In the genomic region with DNA sequence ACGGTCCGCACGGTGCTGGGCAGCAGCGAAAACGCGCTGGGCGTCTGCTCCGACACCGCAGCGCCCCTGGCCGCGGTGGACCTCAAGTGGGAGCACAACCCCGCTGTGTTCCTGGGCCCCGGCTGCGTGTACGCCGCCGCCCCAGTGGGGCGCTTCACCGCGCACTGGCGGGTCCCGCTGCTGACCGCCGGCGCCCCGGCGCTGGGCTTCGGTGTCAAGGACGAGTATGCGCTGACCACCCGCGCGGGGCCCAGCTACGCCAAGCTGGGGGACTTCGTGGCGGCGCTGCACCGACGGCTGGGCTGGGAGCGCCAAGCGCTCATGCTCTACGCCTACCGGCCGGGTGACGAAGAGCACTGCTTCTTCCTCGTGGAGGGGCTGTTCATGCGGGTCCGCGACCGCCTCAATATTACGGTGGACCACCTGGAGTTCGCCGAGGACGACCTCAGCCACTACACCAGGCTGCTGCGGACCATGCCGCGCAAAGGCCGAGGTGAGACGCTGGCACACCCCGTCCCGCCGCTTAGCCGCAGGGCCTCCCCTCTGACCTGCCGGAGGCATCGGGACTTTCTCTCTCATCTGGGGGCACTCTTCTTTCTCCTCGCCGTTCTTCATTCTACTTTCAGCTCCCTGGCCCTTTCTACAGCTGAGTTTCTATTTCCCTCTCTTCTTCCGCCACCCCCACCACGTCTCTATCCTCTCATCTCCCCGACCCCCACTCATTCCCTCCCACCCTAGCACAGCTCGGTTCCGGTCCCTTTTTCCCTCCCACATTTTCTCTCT, we compare ENCODE assay signal across 6 cellular contexts. TPM values are rescaled to one million over a fixed set of nuclear protein-coding genes. Genes with fewer than 3 reads are reported as not detected.
DNase-seq lines count a peak whose midpoint lies in the region; ATAC-seq, FAIRE-seq and TF ChIP-seq lines count a peak whose summit lies in the region.

No MANE protein-coding gene starts in this region.

- peak overlapping the region; percentile 92; the same call in 1 of the 2 replicates for H2BK15ac ChIP-seq in H1 (ENCODE audit: low read length)

- no peaks in the 10 kb centered on the region for H3K79me2 ChIP-seq in H1 (ENCODE audit: control insufficient read depth in 1 of 2, insufficient read depth in 2 of 2, low read length in 2 of 2)

- H2BK12ac ChIP-seq in H1 (ENCODE audit: low read depth, low read length): peak overlapping the region; percentile 98; the same call in 1 of the 2 replicates

- no peak overlapping the region for H4K5ac ChIP-seq in H1 (ENCODE audit: insufficient read length, low read depth, low read length)

- no peak overlapping the region for H3K27ac ChIP-seq in H1 (ENCODE audit: low read depth, low read length)

- H3K18ac ChIP-seq in H1 (ENCODE audit: extremely low read depth, low read length): peak overlapping the region; percentile 90

- WGBS in H1 (ENCODE audit: extremely low coverage in 1 of 2, insufficient coverage in 1 of 2, insufficient read length in 1 of 2, insufficient replicate concordance in 2 of 2, low coverage in 1 of 2, low lambda C conversion rate in 2 of 2, missing lambda C conversion rate in 1 of 2), 2 experiments: 1% methylated on average over 56 of the region's 73 CpGs; no CpG with 5 or more reads in 1 of the 2 experiments

- peak in 1 of 3 experiments; percentile 5; a peak in 1 of 4 replicates for TF ChIP-seq CTCF in H1 (IDR thresholded peaks at IDR 0.05; ENCODE audit: control extremely low read depth in 1 of 3, insufficient read depth in 1 of 3, low read depth in 1 of 3, low read length in 3 of 3)

- TF ChIP-seq EP300 in H1 (IDR thresholded peaks at IDR 0.05; ENCODE audit: borderline replicate concordance in 1 of 2, low read depth in 2 of 2, low read length in 2 of 2): no peak

- H3K14ac ChIP-seq in H1 (ENCODE audit: insufficient read length): no peak overlapping the region

- peak overlapping the region; percentile 94 for H3K4ac ChIP-seq in H1 (replicated peaks; ENCODE audit: insufficient read length, low read depth, low read length)

- peak overlapping the region; percentile 80; the same call in 1 of the 2 replicates for H2BK5ac ChIP-seq in H1 (ENCODE audit: low read depth, low read length)

- CTCF ChIA-PET in H1 (lab: Charles Lee; ENCODE audit: partially characterized antibody): interaction anchor here (0.6 to 14.0 kb wide), 14 partner anchors 8 to 495 kb away, joined by 3 to 190 read pairs (median 4); no protein-coding TSS in a partner anchor

- peak overlapping the region; percentile 82 to 97 for H3K4me2 ChIP-seq in H1 (ENCODE audit: insufficient read depth in 1 of 2, low read depth in 2 of 2, low read length in 2 of 2)

- peak overlapping the region; percentile 45 for H2BK120ac ChIP-seq in H1 (replicated peaks; ENCODE audit: low read depth, low read length)

- no peaks in the 10 kb centered on the region for H4K20me1 ChIP-seq in H1 (replicated peaks in 1 of 2; ENCODE audit: control insufficient read depth in 1 of 2, insufficient read depth in 2 of 2, low read length in 2 of 2)

- H4K8ac ChIP-seq in H1 (ENCODE audit: extremely low read depth, insufficient read depth, low read length): peak overlapping the region; percentile 76

- POLR2A ChIA-PET in H1 (lab: Charles Lee; ENCODE audit: partially characterized antibody): interaction anchor here (0.6 to 4.0 kb wide), 15 partner anchors 17 to 312 kb away, joined by 3 to 17 read pairs (median 5); partner anchors contain the start of genes CHTOP, CREB3L4, INTS3 and RPS27

- TF ChIP-seq POLR2A in H1 (IDR thresholded peaks at IDR 0.05; ENCODE audit: control extremely low read depth in 1 of 2, low read depth in 2 of 2, low read length in 2 of 2): no peak

- FAIRE-seq in H1 (lab: Jason Lieb, UNC): no peak

- H3K23ac ChIP-seq in H1 (ENCODE audit: insufficient read length): no peak overlapping the region

- H3K79me1 ChIP-seq in H1 (ENCODE audit: low read depth, low read length): no peaks in the 10 kb centered on the region

- H3K27me3 ChIP-seq in H1 (replicated peaks in 1 of 4; ENCODE audit: control insufficient read depth in 3 of 4, extremely low read depth in 1 of 4, insufficient read depth in 3 of 4, low read length in 3 of 4): peaks cover 0 to 21% (median 9%) of the 10 kb centered on the region in 4 experiments; a peak in 5 of 7 replicates

- DNase-seq in NCI-H748 (lab: John Stamatoyannopoulos, UW; ENCODE audit: unreplicated experiment) (peak; percentile 55), NCI-H748 treated with DMSO at 0.1 percent for 48 hours (lab: John Stamatoyannopoulos, UW) (no peak), H1 (ENCODE audit: low read depth in 1 of 2, low spot score in 2 of 2) (peak in 1 of 2 experiments; percentile 68), sciatic nerve (ENCODE audit: low spot score) (no peak), GM19240 (ENCODE audit: insufficient read length, low spot score) (no peak)
- no peak for DNase-seq in effector CD8-positive, alpha-beta T cell (lab: John Stamatoyannopoulos, UW)

- no peaks in the 10 kb centered on the region for H3K36me3 ChIP-seq in H1 (ENCODE audit: control insufficient read depth in 2 of 4, insufficient read depth in 4 of 4, low read length in 3 of 4)

- no peak overlapping the region for H2BK20ac ChIP-seq in H1 (ENCODE audit: low read length)

- 0 out of 2 replicates have a peak overlapping the region, but pooled peaks have one; percentile 36 for H2AFZ ChIP-seq in H1 (ENCODE audit: low read length)

- H3K23me2 ChIP-seq in H1 (ENCODE audit: low read depth, low read length): peaks cover 26% of the 10 kb centered on the region

- ATAC-seq in sciatic nerve: peak; percentile 19

- no peak overlapping the region for H2AK5ac ChIP-seq in H1 (ENCODE audit: low read depth, low read length)

- H3K56ac ChIP-seq in H1 (replicated peaks; ENCODE audit: insufficient read length, low read depth, low read length): peak overlapping the region; percentile 62

- H3K9ac ChIP-seq in H1 (replicated peaks in 1 of 4; ENCODE audit: extremely low read depth in 1 of 4, low read depth in 3 of 4, low read length in 3 of 4): peak overlapping the region in 2 of 4 experiments; percentile 36 to 38; a peak in 3 of 7 replicates

- peaks cover 3 to 9% (median 6%) of the 10 kb centered on the region in 4 experiments; a peak in 6 of 7 replicates for H3K4me1 ChIP-seq in H1 (replicated peaks in 1 of 4; ENCODE audit: control insufficient read depth in 3 of 4, insufficient read depth in 4 of 4, low read length in 3 of 4)

- intact Hi-C loops in sciatic nerve (cut with DNase I): no loop called here

- peak overlapping the region; percentile 93 for H4K91ac ChIP-seq in H1 (replicated peaks; ENCODE audit: insufficient read length, low read length)

- TF ChIP-seq RAD21 in H1 (IDR thresholded peaks at IDR 0.05 in 1 of 2, conservative IDR thresholded peaks at IDR 0.05 in 1 of 2; ENCODE audit: low read depth in 2 of 2, low read length in 2 of 2): no peak

- peak overlapping the region; percentile 38 to 76 (median 69) for H3K4me3 ChIP-seq in H1 (ENCODE audit: extremely low read depth in 1 of 4, insufficient read depth in 2 of 4, low read depth in 3 of 4, low read length in 4 of 4)

- H3K9me3 ChIP-seq in H1 (ENCODE audit: insufficient read depth in 2 of 2, low read depth in 1 of 2, low read length in 1 of 2): no peaks in the 10 kb centered on the region

RNA-seq across cellular contexts. Expression of gene NPR1, which starts 1.0 kb away (rescaled TPM):
- 11.1 and 13.2 TPM in 2 replicates for total RNA-seq in H1 (2021; fragmentation: NEBNext Ultra II Directional; extraction: Animal tissue kit (Norgen Biotek cat#: 25700))
- 10.5 and 11.7 TPM in 2 replicates for polyA plus RNA-seq in H1 (2011; rRNA removed)
- polyA plus RNA-seq in H1 (2011; cell fraction: cytosol; rRNA removed): 9.3 TPM
- 27.4 TPM for polyA plus RNA-seq in H1 (2011; cell fraction: nucleus; rRNA removed)
- 13.3 to 18.1 TPM (median 15.8 TPM) in 4 replicates for polyA plus RNA-seq in H1 (2012, experiment 1 of 2)
- 10.9 TPM for polyA plus RNA-seq in H1 (2012, experiment 2 of 2)
- 7.8 TPM for polyA plus RNA-seq in H1 (2013, experiment 1 of 2)
- polyA plus RNA-seq in H1 (2013, experiment 2 of 2): 7.8 TPM
- polyA minus RNA-seq in H1 (2011; rRNA and poly(A)+ RNA removed): 10.5 and 14.8 TPM in 2 replicates
- 6.9 TPM for polyA minus RNA-seq in H1 (2011; cell fraction: cytosol; rRNA and poly(A)+ RNA removed)
- polyA minus RNA-seq in H1 (2011; cell fraction: nucleus; rRNA and poly(A)+ RNA removed): 5.0 TPM
- 34.1 TPM for total RNA-seq in sciatic nerve

RNA-seq across cellular contexts. Expression of gene ILF2, which starts 8.7 kb away (rescaled TPM):
- 387 and 389 TPM in 2 replicates for total RNA-seq in H1 (2021; fragmentation: NEBNext Ultra II Directional; extraction: Animal tissue kit (Norgen Biotek cat#: 25700))
- polyA plus RNA-seq in H1 (2011; rRNA removed): 290 and 474 TPM in 2 replicates
- polyA plus RNA-seq in H1 (2011; cell fraction: cytosol; rRNA removed): 426 TPM
- polyA plus RNA-seq in H1 (2011; cell fraction: nucleus; rRNA removed): 272 TPM
- 390 to 458 TPM (median 400 TPM) in 4 replicates for polyA plus RNA-seq in H1 (2012, experiment 1 of 2)
- 170 TPM for polyA plus RNA-seq in H1 (2012, experiment 2 of 2)
- 273 TPM for polyA plus RNA-seq in H1 (2013, experiment 1 of 2)
- 279 TPM for polyA plus RNA-seq in H1 (2013, experiment 2 of 2)
- 466 and 520 TPM in 2 replicates for polyA minus RNA-seq in H1 (2011; rRNA and poly(A)+ RNA removed)
- 167 TPM for polyA minus RNA-seq in H1 (2011; cell fraction: cytosol; rRNA and poly(A)+ RNA removed)
- 136 TPM for polyA minus RNA-seq in H1 (2011; cell fraction: nucleus; rRNA and poly(A)+ RNA removed)
- total RNA-seq in sciatic nerve: 73.5 TPM

RNA-seq across cellular contexts. Expression of gene SNAPIN, which starts 21.0 kb away (rescaled TPM):
- total RNA-seq in H1 (2021; fragmentation: NEBNext Ultra II Directional; extraction: Animal tissue kit (Norgen Biotek cat#: 25700)): 22.3 and 25.7 TPM in 2 replicates
- 24.7 and 31.1 TPM in 2 replicates for polyA plus RNA-seq in H1 (2011; rRNA removed)
- polyA plus RNA-seq in H1 (2011; cell fraction: cytosol; rRNA removed): 31.6 TPM
- polyA plus RNA-seq in H1 (2011; cell fraction: nucleus; rRNA removed): 19.0 TPM
- 23.7 to 26.6 TPM (median 26.2 TPM) in 4 replicates for polyA plus RNA-seq in H1 (2012, experiment 1 of 2)
- polyA plus RNA-seq in H1 (2012, experiment 2 of 2): 25.9 TPM
- polyA plus RNA-seq in H1 (2013, experiment 1 of 2): 26.4 TPM
- polyA plus RNA-seq in H1 (2013, experiment 2 of 2): 27.2 TPM
- 10.0 and 13.1 TPM in 2 replicates for polyA minus RNA-seq in H1 (2011; rRNA and poly(A)+ RNA removed)
- 14.7 TPM for polyA minus RNA-seq in H1 (2011; cell fraction: cytosol; rRNA and poly(A)+ RNA removed)
- 14.0 TPM for polyA minus RNA-seq in H1 (2011; cell fraction: nucleus; rRNA and poly(A)+ RNA removed)
- 30.2 TPM for total RNA-seq in sciatic nerve

RNA-seq across cellular contexts. Expression of gene CHTOP, which starts 45.7 kb away (rescaled TPM):
- 103 and 104 TPM in 2 replicates for total RNA-seq in H1 (2021; fragmentation: NEBNext Ultra II Directional; extraction: Animal tissue kit (Norgen Biotek cat#: 25700))
- 73.6 and 84.6 TPM in 2 replicates for polyA plus RNA-seq in H1 (2011; rRNA removed)
- polyA plus RNA-seq in H1 (2011; cell fraction: cytosol; rRNA removed): 111 TPM
- polyA plus RNA-seq in H1 (2011; cell fraction: nucleus; rRNA removed): 53.8 TPM
- 95.7 to 110 TPM (median 101 TPM) in 4 replicates for polyA plus RNA-seq in H1 (2012, experiment 1 of 2)
- polyA plus RNA-seq in H1 (2012, experiment 2 of 2): 55.3 TPM
- polyA plus RNA-seq in H1 (2013, experiment 1 of 2): 79.2 TPM
- polyA plus RNA-seq in H1 (2013, experiment 2 of 2): 79.7 TPM
- polyA minus RNA-seq in H1 (2011; rRNA and poly(A)+ RNA removed): 47.3 and 49.3 TPM in 2 replicates
- polyA minus RNA-seq in H1 (2011; cell fraction: cytosol; rRNA and poly(A)+ RNA removed): 45.4 TPM
- 97.4 TPM for polyA minus RNA-seq in H1 (2011; cell fraction: nucleus; rRNA and poly(A)+ RNA removed)
- 66.3 TPM for total RNA-seq in sciatic nerve

RNA-seq across cellular contexts. Expression of gene INTS3, which starts 48.3 kb away (rescaled TPM):
- 63.2 and 66.8 TPM in 2 replicates for total RNA-seq in H1 (2021; fragmentation: NEBNext Ultra II Directional; extraction: Animal tissue kit (Norgen Biotek cat#: 25700))
- 86.9 and 93.2 TPM in 2 replicates for polyA plus RNA-seq in H1 (2011; rRNA removed)
- 46.3 TPM for polyA plus RNA-seq in H1 (2011; cell fraction: cytosol; rRNA removed)
- 184 TPM for polyA plus RNA-seq in H1 (2011; cell fraction: nucleus; rRNA removed)
- 58.2 to 67.1 TPM (median 62.7 TPM) in 4 replicates for polyA plus RNA-seq in H1 (2012, experiment 1 of 2)
- 30.6 TPM for polyA plus RNA-seq in H1 (2012, experiment 2 of 2)
- 36.2 TPM for polyA plus RNA-seq in H1 (2013, experiment 1 of 2)
- polyA plus RNA-seq in H1 (2013, experiment 2 of 2): 32.5 TPM
- 87.6 and 105 TPM in 2 replicates for polyA minus RNA-seq in H1 (2011; rRNA and poly(A)+ RNA removed)
- 33.4 TPM for polyA minus RNA-seq in H1 (2011; cell fraction: cytosol; rRNA and poly(A)+ RNA removed)
- polyA minus RNA-seq in H1 (2011; cell fraction: nucleus; rRNA and poly(A)+ RNA removed): 71.9 TPM
- 72.4 TPM for total RNA-seq in sciatic nerve
